Comparison of ENCODE assay signal across 19 cellular contexts in genomic region chr16:58533751-58534470, GRCh38.
"Had no signal": no experiment of that assay in that cellular context is flagged by ENCODE, and none has a peak within 500 bp of the region (broad histone marks: within the 10 kb centered on the region; RNA-seq: fewer than 3 reads in every experiment).

No MANE protein-coding gene starts in this region.

- H3K27ac ChIP-seq: pancreas, tibial artery had no signal

- FAIRE-seq: bronchial epithelial cell, colon, pancreas, urothelium cell line had no signal

- H3K9me3 ChIP-seq: pancreas, tibial artery had no signal

- DNase-seq: activated CD4-positive, alpha-beta memory T cell treated with anti-CD3 and anti-CD28 coated beads, Interleukin-2, amount 10 ng/mL, durations not matched to agents 7 days and 5 days; activated CD4-positive, alpha-beta T cell treated with anti-CD3 and anti-CD28 coated beads for 4 hours; activated effector memory CD4-positive, alpha-beta T cell treated with anti-CD3 and anti-CD28 coated beads, Interleukin-2, amount 50 U/mL, for 16 hours; activated T-cell treated with anti-CD3 and anti-CD28 coated beads, Interleukin-2, amount 50 U/mL, for 24 hours; amygdala; immature natural killer cell; left colon; mammary epithelial cell; naive B cell; pancreas; stimulated activated CD4-positive, alpha-beta T cell treated with anti-CD3 and anti-CD28 coated beads, Interleukin-2, amount 100 ng/mL, for 48 hours; stimulated activated naive CD4-positive, alpha-beta T cell; T-helper 17 cell; tibial artery had no signal

- H3K27ac Mint-ChIP-seq: activated CD4-positive, alpha-beta memory T cell treated with anti-CD3 and anti-CD28 coated beads, Interleukin-2, amount 10 ng/mL, durations not matched to agents 7 days and 5 days; activated naive CD8-positive, alpha-beta T cell; activated T-cell treated with anti-CD3 and anti-CD28 coated beads, Interleukin-2, amount 50 U/mL, for 24 hours had no signal

- H3K4me3 Mint-ChIP-seq: activated CD4-positive, alpha-beta memory T cell treated with anti-CD3 and anti-CD28 coated beads, Interleukin-2, amount 10 ng/mL, durations not matched to agents 7 days and 5 days; activated naive CD8-positive, alpha-beta T cell; activated T-cell treated with anti-CD3 and anti-CD28 coated beads, Interleukin-2, amount 50 U/mL, for 24 hours; immature natural killer cell; naive B cell; T-helper 17 cell had no signal

- ATAC-seq: esophagus mucosa, left colon, pancreas, T-helper 17 cell had no signal

- H3K4me1 ChIP-seq: tibial artery had no signal

- H3K4me3 ChIP-seq: pancreas, tibial artery had no signal

- H3K27me3 ChIP-seq: pancreas, tibial artery had no signal

- H3K9me3 Mint-ChIP-seq: activated CD4-positive, alpha-beta memory T cell treated with anti-CD3 and anti-CD28 coated beads, Interleukin-2, amount 10 ng/mL, durations not matched to agents 7 days and 5 days; activated T-cell treated with anti-CD3 and anti-CD28 coated beads, Interleukin-2, amount 50 U/mL, for 24 hours; immature natural killer cell; naive B cell had no signal

- H3K27me3 Mint-ChIP-seq: activated CD4-positive, alpha-beta memory T cell treated with anti-CD3 and anti-CD28 coated beads, Interleukin-2, amount 10 ng/mL, durations not matched to agents 7 days and 5 days; activated naive CD8-positive, alpha-beta T cell; activated T-cell treated with anti-CD3 and anti-CD28 coated beads, Interleukin-2, amount 50 U/mL, for 24 hours; naive B cell; T-helper 17 cell had no signal
